ENCODE assay signal across 12 cellular contexts in genomic region chr6:1614767-1615650, GRCh38. TPM values are rescaled to one million over a fixed set of nuclear protein-coding genes. Genes with fewer than 3 reads are reported as not detected.
A peak's percentile ranks its signal among the peaks of the same experiment; 100 is the strongest.
DNase-seq lines count a peak whose midpoint lies in the region; ATAC-seq and TF ChIP-seq lines count a peak whose summit lies in the region.
"Had no signal": no experiment of that assay in that cellular context is flagged by ENCODE, and none has a peak within 500 bp of the region (broad histone marks: within the 10 kb centered on the region; RNA-seq: fewer than 3 reads in every experiment).

No MANE protein-coding gene starts in this region.

- TF ChIP-seq CTCF in brain (conservative IDR thresholded peaks at IDR 0.05): no peak
- no peak for TF ChIP-seq CTCF in RWPE1 (conservative IDR thresholded peaks at IDR 0.05; ENCODE audit: low read depth)

- ATAC-seq in stimulated activated naive B cell treated with anti-CD40 and anti-IgM and Interleukin-4, amounts not matched to agents 10 μg/mL and 1 μg/mL and 100 μg/mL, for 72 hours (replicated peaks): peak; percentile 68 to 80
- no peak for ATAC-seq in GM18498 (IDR thresholded peaks at IDR 0.05; ENCODE audit: unreplicated experiment)

- POLR2A ChIA-PET in RWPE1 (lab: Yijun Ruan, JAX; ENCODE audit: low non-redundant PET): no interaction called here

- no peak overlapping the region for H3K27ac Mint-ChIP-seq in brain
- no peak overlapping the region for H3K27ac Mint-ChIP-seq in stimulated activated naive B cell treated with anti-CD40 and anti-IgM and Interleukin-4, amounts not matched to agents 10 μg/mL and 1 μg/mL and 100 μg/mL, for 72 hours

- peaks cover 16% of the 10 kb centered on the region for H3K4me1 Mint-ChIP-seq in brain
- H3K4me1 Mint-ChIP-seq in stimulated activated naive B cell treated with anti-CD40 and anti-IgM and Interleukin-4, amounts not matched to agents 10 μg/mL and 1 μg/mL and 100 μg/mL, for 72 hours: peaks cover 14 to 27% of the 10 kb centered on the region in 2 donors

- CTCF ChIA-PET in RWPE1 (lab: Yijun Ruan, JAX): no interaction called here

- DNase-seq in DMS53 (lab: John Stamatoyannopoulos, UW): peak; percentile 74
- DNase-seq in DMS53 treated with DMSO at 0.1 percent for 48 hours (lab: John Stamatoyannopoulos, UW; ENCODE audit: unreplicated experiment): no peak
- peak; percentile 53 for DNase-seq in kidney tubule cell (ENCODE audit: low spot score)
- peak; percentile 44 for DNase-seq in stimulated activated naive B cell treated with anti-CD40 and anti-IgM and Interleukin-4, amounts not matched to agents 10 μg/mL and 1 μg/mL and 100 μg/mL, for 72 hours
- DNase-seq in NCI-H1694 (lab: John Stamatoyannopoulos, UW): no peak
- no peak for DNase-seq in RWPE1 (ENCODE audit: low spot score)
- DNase-seq: NCI-H187, substantia nigra had no signal

- no peaks in the 10 kb centered on the region for H3K36me3 Mint-ChIP-seq in brain
- H3K36me3 Mint-ChIP-seq in stimulated activated naive B cell treated with anti-CD40 and anti-IgM and Interleukin-4, amounts not matched to agents 10 μg/mL and 1 μg/mL and 100 μg/mL, for 72 hours: peaks cover 2 to 6% of the 10 kb centered on the region in 2 donors

- H3K27ac ChIP-seq in RWPE1: no peak overlapping the region
- H3K27ac ChIP-seq: 22Rv1 had no signal

- peaks cover 92% of the 10 kb centered on the region for H3K27me3 Mint-ChIP-seq in brain
- peaks cover 34 to 56% of the 10 kb centered on the region in 2 donors for H3K27me3 Mint-ChIP-seq in stimulated activated naive B cell treated with anti-CD40 and anti-IgM and Interleukin-4, amounts not matched to agents 10 μg/mL and 1 μg/mL and 100 μg/mL, for 72 hours

- peaks cover 0 to 8% (median 5%) of the 10 kb centered on the region in 5 experiments for H3K9me3 Mint-ChIP-seq in brain
- no peaks in the 10 kb centered on the region for H3K9me3 Mint-ChIP-seq in stimulated activated naive B cell treated with anti-CD40 and anti-IgM and Interleukin-4, amounts not matched to agents 10 μg/mL and 1 μg/mL and 100 μg/mL, for 72 hours
- H3K9me3 Mint-ChIP-seq: central memory CD8-positive, alpha-beta T cell had no signal

- H3K4me3 Mint-ChIP-seq in brain: peak overlapping the region in 3 of 5 experiments; percentile 33 to 51 (median 40)
- H3K4me3 Mint-ChIP-seq in stimulated activated naive B cell treated with anti-CD40 and anti-IgM and Interleukin-4, amounts not matched to agents 10 μg/mL and 1 μg/mL and 100 μg/mL, for 72 hours: peak overlapping the region in 1 of 2 donors; percentile 30
- H3K4me3 Mint-ChIP-seq: central memory CD8-positive, alpha-beta T cell had no signal

RNA-seq across cellular contexts. Expression of gene FOXC1, which starts 5.3 kb away (rescaled TPM):
- 7.9 TPM for polyA plus RNA-seq in brain (ENCODE audit: insufficient read depth, low read depth, low replicate concordance)

Comparison
In these comparisons a context has a peak if more than half of its experiments do, and no peak if none do; other contexts are left out.
1. DNase-seq: peak in DMS53 (single experiment), kidney tubule cell (single experiment) and stimulated activated naive B cell treated with anti-CD40 and anti-IgM and Interleukin-4, amounts not matched to agents 10 μg/mL and 1 μg/mL and 100 μg/mL, for 72 hours (single experiment); none in DMS53 treated with DMSO at 0.1 percent for 48 hours (single experiment), NCI-H1694 (single experiment) and RWPE1 (single experiment).